In genomic region chr1:109794319-109795132, GRCh38 we compare ENCODE assay signal across 10 cellular contexts. TPM values are rescaled to one million over a fixed set of nuclear protein-coding genes. Genes with fewer than 3 reads are reported as not detected.
A peak's percentile ranks its signal among the peaks of the same experiment; 100 is the strongest.
DNase-seq lines count a peak whose midpoint lies in the region; ATAC-seq and TF ChIP-seq lines count a peak whose summit lies in the region.
"Had no signal": no experiment of that assay in that cellular context is flagged by ENCODE, and none has a peak within 500 bp of the region (broad histone marks: within the 10 kb centered on the region; RNA-seq: fewer than 3 reads in every experiment).

No MANE protein-coding gene starts in this region.

- H3K36me3 Mint-ChIP-seq in brain: no peaks in the 10 kb centered on the region
- no peaks in the 10 kb centered on the region for H3K36me3 Mint-ChIP-seq in natural killer cell treated with Interleukin-12 subunit alpha and Interleukin-12 subunit beta and Interleukin-15 and Interleukin-18, amount 100 ng/mL, for 72 hours

- H3K4me1 Mint-ChIP-seq in brain: peaks cover 55% of the 10 kb centered on the region
- peaks cover 59 to 64% of the 10 kb centered on the region in 2 donors for H3K4me1 Mint-ChIP-seq in natural killer cell treated with Interleukin-12 subunit alpha and Interleukin-12 subunit beta and Interleukin-15 and Interleukin-18, amount 100 ng/mL, for 72 hours (ENCODE audit: low read depth in 2 of 2)

- peak overlapping the region in 1 of 5 experiments; percentile 41 for H3K4me3 Mint-ChIP-seq in brain
- peak overlapping the region; percentile 32 for H3K4me3 Mint-ChIP-seq in natural killer cell treated with Interleukin-12 subunit alpha and Interleukin-12 subunit beta and Interleukin-15 and Interleukin-18, amount 100 ng/mL, for 72 hours

- no peak for TF ChIP-seq CTCF in brain (conservative IDR thresholded peaks at IDR 0.05)
- no peak for TF ChIP-seq CTCF in GM10266 (IDR thresholded peaks at IDR 0.05; ENCODE audit: control insufficient read depth, insufficient read depth, low read depth, missing control alignments)

- DNase-seq in DMS153 treated with DMSO at 0.1 percent for 48 hours (lab: John Stamatoyannopoulos, UW; ENCODE audit: unreplicated experiment) (peak; percentile 59), NCI-H2227 treated with DMSO at 0.1 percent for 48 hours (lab: John Stamatoyannopoulos, UW) (peak; percentile 70), GM10266 (ENCODE audit: extremely low spot score) (no peak), foreskin melanocyte (no peak), NCI-H1105 treated with DMSO at 0.1 percent for 48 hours (lab: John Stamatoyannopoulos, UW) (no peak)
- no peak for DNase-seq in natural killer cell treated with Interleukin-12 subunit alpha and Interleukin-12 subunit beta and Interleukin-15 and Interleukin-18, amount 100 ng/mL, for 72 hours (ENCODE audit: low spot score)

- H3K27me3 Mint-ChIP-seq in brain: no peaks in the 10 kb centered on the region
- H3K27me3 Mint-ChIP-seq in natural killer cell treated with Interleukin-12 subunit alpha and Interleukin-12 subunit beta and Interleukin-15 and Interleukin-18, amount 100 ng/mL, for 72 hours: peaks cover 0 to 10% of the 10 kb centered on the region in 2 donors

- ATAC-seq in natural killer cell treated with Interleukin-12 subunit alpha and Interleukin-12 subunit beta and Interleukin-15 and Interleukin-18, amount 100 ng/mL, for 72 hours: no peak
- ATAC-seq in HG03159 (IDR thresholded peaks at IDR 0.05; ENCODE audit: unreplicated experiment): no peak

- H3K9me3 Mint-ChIP-seq in brain: no peaks in the 10 kb centered on the region
- no peaks in the 10 kb centered on the region for H3K9me3 Mint-ChIP-seq in natural killer cell treated with Interleukin-12 subunit alpha and Interleukin-12 subunit beta and Interleukin-15 and Interleukin-18, amount 100 ng/mL, for 72 hours

- peak overlapping the region in 4 of 5 experiments; percentile 62 to 94 (median 86) for H3K27ac Mint-ChIP-seq in brain
- H3K27ac Mint-ChIP-seq in natural killer cell treated with Interleukin-12 subunit alpha and Interleukin-12 subunit beta and Interleukin-15 and Interleukin-18, amount 100 ng/mL, for 72 hours: peak overlapping the region in 1 of 2 donors; percentile 55

RNA-seq across cellular contexts. Expression of gene EPS8L3, which starts 30.8 kb away (rescaled TPM):
- not detected for polyA plus RNA-seq in brain (ENCODE audit: insufficient read depth, low read depth, low replicate concordance)
- total RNA-seq in natural killer cell treated with Interleukin-12 subunit alpha and Interleukin-12 subunit beta and Interleukin-15 and Interleukin-18, amount 100 ng/mL, for 72 hours: not detected
- total RNA-seq: fibroblast of villous mesenchyme, myocyte had no signal

RNA-seq across cellular contexts. Expression of gene GSTM3, which starts 53.7 kb away (rescaled TPM):
- 107 TPM for polyA plus RNA-seq in brain (ENCODE audit: insufficient read depth, low read depth, low replicate concordance)
- total RNA-seq in natural killer cell treated with Interleukin-12 subunit alpha and Interleukin-12 subunit beta and Interleukin-15 and Interleukin-18, amount 100 ng/mL, for 72 hours: 1 to 10 TPM; 2.3 to 4.0 TPM

Comparison
In these comparisons a context has a peak if more than half of its experiments do, and no peak if none do; other contexts are left out.
1. DNase-seq: peak in DMS153 treated with DMSO at 0.1 percent for 48 hours (single experiment) and NCI-H2227 treated with DMSO at 0.1 percent for 48 hours (single experiment); none in natural killer cell treated with Interleukin-12 subunit alpha and Interleukin-12 subunit beta and Interleukin-15 and Interleukin-18, amount 100 ng/mL, for 72 hours (single experiment), GM10266 (single experiment), foreskin melanocyte (single experiment) and NCI-H1105 treated with DMSO at 0.1 percent for 48 hours (single experiment).